17 cellular contexts compared by ENCODE assay signal in genomic region chr22:35505394-35506258, GRCh38. TPM values are rescaled to one million over a fixed set of nuclear protein-coding genes. Genes with fewer than 3 reads are reported as not detected.
"Had no signal": no experiment of that assay in that cellular context is flagged by ENCODE, and none has a peak within 500 bp of the region (broad histone marks: within the 10 kb centered on the region; RNA-seq: fewer than 3 reads in every experiment).

No MANE protein-coding gene starts in this region.

- H3K36me3 Mint-ChIP-seq: naive thymus-derived CD8-positive, alpha-beta T cell had no signal

- H3K4me3 Mint-ChIP-seq: activated naive CD4-positive, alpha-beta T cell treated with anti-CD3 and anti-CD28 coated beads for 36 hours; naive thymus-derived CD8-positive, alpha-beta T cell had no signal

- H3K4me3 ChIP-seq: adrenal gland, tibial artery, uterus had no signal

- H3K27ac ChIP-seq: adrenal gland, neutrophil, parathyroid adenoma, tibial artery, uterus had no signal

- FAIRE-seq: colon, islet of Langerhans had no signal

- H3K27ac Mint-ChIP-seq: activated naive CD4-positive, alpha-beta T cell treated with anti-CD3 and anti-CD28 coated beads for 36 hours; activated T-helper 2 cell treated with anti-CD3 and anti-CD28 coated beads, Interferon-gamma antibody, Interleukin-2, Interleukin-4, amounts not matched to agents 10 μg/mL and 5 μg/mL and 100 μg/mL, durations not matched to agents 14 hours and 24 hours and 36 hours; naive thymus-derived CD8-positive, alpha-beta T cell had no signal

- DNase-seq: activated CD4-positive, alpha-beta T cell treated with anti-CD3 and anti-CD28 coated beads, Interleukin-2, amount 50 U/mL, for 48 hours; activated naive CD4-positive, alpha-beta T cell treated with anti-CD3 and anti-CD28 coated beads for 36 hours; activated T-cell treated with anti-CD3 and anti-CD28 coated beads, Interleukin-2, amount 50 U/mL, for 1 hour; adrenal gland; naive thymus-derived CD8-positive, alpha-beta T cell; stimulated activated CD4-positive, alpha-beta T cell treated with anti-CD3 and anti-CD28 coated beads, Interleukin-12 subunit alpha, Interleukin-12 subunit beta, amount 100 ng/mL, for 4 hours; stimulated activated CD4-positive, alpha-beta T cell treated with anti-CD3 and anti-CD28 coated beads, Interleukin-2, amount 100 ng/mL, for 24 hours; tibial artery; uterus had no signal

- H3K79me2 ChIP-seq: parathyroid adenoma had no signal

- H3K4me1 Mint-ChIP-seq: naive thymus-derived CD8-positive, alpha-beta T cell had no signal

- ATAC-seq: esophagus mucosa; left lobe of liver; naive thymus-derived CD8-positive, alpha-beta T cell had no signal

- H3K4me1 ChIP-seq: adrenal gland, parathyroid adenoma, tibial artery, uterus had no signal

- H3K9ac ChIP-seq: parathyroid adenoma had no signal

- H2AFZ ChIP-seq: parathyroid adenoma had no signal

- H3K9me3 Mint-ChIP-seq: activated naive CD4-positive, alpha-beta T cell treated with anti-CD3 and anti-CD28 coated beads for 36 hours; activated T-helper 2 cell treated with anti-CD3 and anti-CD28 coated beads, Interferon-gamma antibody, Interleukin-2, Interleukin-4, amounts not matched to agents 10 μg/mL and 5 μg/mL and 100 μg/mL, durations not matched to agents 14 hours and 24 hours and 36 hours; naive thymus-derived CD8-positive, alpha-beta T cell had no signal

- H3K27me3 ChIP-seq: uterus had no signal

- H3K9me3 ChIP-seq: adrenal gland, neutrophil, tibial artery, uterus had no signal

- H3K36me3 ChIP-seq: adrenal gland, neutrophil, tibial artery, uterus had no signal

RNA-seq across cellular contexts. Expression of gene RASD2, which starts 35.0 kb away (rescaled TPM):
- total RNA-seq: activated naive CD4-positive, alpha-beta T cell treated with anti-CD3 and anti-CD28 coated beads for 36 hours; activated T-helper 2 cell treated with anti-CD3 and anti-CD28 coated beads, Interferon-gamma antibody, Interleukin-2, Interleukin-4, amounts not matched to agents 10 μg/mL and 5 μg/mL and 100 μg/mL, durations not matched to agents 14 hours and 24 hours and 36 hours; left lobe of liver; lung microvascular endothelial cell; naive thymus-derived CD8-positive, alpha-beta T cell had no signal
